Comparison of ENCODE assay signal across 1 cellular context in the genomic region with DNA sequence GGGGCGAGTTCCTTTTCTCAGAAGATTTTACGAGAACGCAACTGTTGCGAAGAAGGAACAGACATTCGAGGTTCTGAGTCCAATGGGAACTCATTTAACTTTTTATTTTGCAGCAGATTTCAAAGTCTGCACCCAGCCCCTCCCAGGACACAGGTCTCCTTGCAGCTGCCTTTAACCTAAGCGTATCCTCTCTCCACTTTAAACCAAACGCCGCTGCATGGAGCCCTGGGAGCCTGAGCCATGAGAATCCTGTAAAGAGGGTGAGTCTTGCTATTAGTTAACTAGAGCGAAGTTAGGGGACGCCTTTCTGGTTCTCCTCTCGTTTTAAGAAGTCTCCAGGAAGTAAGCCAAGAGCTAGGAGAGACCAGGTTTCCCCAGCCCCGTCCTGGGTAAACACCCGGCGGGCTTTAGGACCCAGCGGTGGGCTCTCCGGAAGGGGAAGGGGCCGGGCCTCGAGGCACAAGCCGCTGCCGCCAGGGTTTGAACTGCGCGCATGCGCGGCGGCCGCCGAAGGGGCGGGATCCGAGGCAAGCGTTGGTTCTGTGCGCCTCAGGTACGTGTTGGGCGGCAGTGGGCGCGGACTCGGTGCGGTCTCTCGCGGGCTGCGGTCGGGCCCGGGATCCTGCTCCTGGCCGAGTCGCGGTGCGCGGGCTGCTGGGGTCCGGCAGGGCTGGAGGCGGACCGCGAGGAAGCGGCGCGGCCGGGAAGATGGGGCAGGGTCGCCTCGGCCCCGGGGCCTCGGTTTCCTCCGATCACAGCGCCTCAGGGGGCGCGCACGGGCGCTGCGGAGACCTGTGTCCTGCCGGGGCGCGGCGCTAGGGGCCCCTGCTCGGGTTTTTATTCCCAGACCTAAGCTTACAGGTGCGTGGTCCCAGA.
TF ChIP-seq lines count a peak whose summit lies in the region.

A gene (plus strand): TSS at position 510 of the 876 bp plus-strand sequence. CDS start 7,188 bp downstream, outside the sequence.

TF ChIP-seq in HepG2, 621 proteins besides CTCF, POLR2A, EP300 and RAD21 (continued from another document and continues in another):
- TF ChIP-seq, protein P1, sequence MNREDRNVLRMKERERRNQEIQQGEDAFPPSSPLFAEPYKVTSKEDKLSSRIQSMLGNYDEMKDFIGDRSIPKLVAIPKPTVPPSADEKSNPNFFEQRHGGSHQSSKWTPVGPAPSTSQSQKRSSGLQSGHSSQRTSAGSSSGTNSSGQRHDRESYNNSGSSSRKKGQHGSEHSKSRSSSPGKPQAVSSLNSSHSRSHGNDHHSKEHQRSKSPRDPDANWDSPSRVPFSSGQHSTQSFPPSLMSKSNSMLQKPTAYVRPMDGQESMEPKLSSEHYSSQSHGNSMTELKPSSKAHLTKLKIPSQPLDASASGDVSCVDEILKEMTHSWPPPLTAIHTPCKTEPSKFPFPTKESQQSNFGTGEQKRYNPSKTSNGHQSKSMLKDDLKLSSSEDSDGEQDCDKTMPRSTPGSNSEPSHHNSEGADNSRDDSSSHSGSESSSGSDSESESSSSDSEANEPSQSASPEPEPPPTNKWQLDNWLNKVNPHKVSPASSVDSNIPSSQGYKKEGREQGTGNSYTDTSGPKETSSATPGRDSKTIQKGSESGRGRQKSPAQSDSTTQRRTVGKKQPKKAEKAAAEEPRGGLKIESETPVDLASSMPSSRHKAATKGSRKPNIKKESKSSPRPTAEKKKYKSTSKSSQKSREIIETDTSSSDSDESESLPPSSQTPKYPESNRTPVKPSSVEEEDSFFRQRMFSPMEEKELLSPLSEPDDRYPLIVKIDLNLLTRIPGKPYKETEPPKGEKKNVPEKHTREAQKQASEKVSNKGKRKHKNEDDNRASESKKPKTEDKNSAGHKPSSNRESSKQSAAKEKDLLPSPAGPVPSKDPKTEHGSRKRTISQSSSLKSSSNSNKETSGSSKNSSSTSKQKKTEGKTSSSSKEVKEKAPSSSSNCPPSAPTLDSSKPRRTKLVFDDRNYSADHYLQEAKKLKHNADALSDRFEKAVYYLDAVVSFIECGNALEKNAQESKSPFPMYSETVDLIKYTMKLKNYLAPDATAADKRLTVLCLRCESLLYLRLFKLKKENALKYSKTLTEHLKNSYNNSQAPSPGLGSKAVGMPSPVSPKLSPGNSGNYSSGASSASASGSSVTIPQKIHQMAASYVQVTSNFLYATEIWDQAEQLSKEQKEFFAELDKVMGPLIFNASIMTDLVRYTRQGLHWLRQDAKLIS (CRISPR knock-in tag; IDR thresholded peaks at IDR 0.05): no peak
- TF ChIP-seq KLF6 (CRISPR knock-in tag; IDR thresholded peaks at IDR 0.05) (peak; percentile 28; the same call in 1 of the 2 replicates), PHF21A (CRISPR knock-in tag; IDR thresholded peaks at IDR 0.05) (peak; percentile 86), ZNF883 (CRISPR knock-in tag; IDR thresholded peaks at IDR 0.05; ENCODE audit: not compliant biosample characterization) (peak; percentile 41), HOXA9 (CRISPR knock-in tag; IDR thresholded peaks at IDR 0.05; ENCODE audit: borderline replicate concordance) (peak; percentile 50; the same call in 1 of the 2 replicates), ZNF10 (CRISPR knock-in tag; IDR thresholded peaks at IDR 0.05; ENCODE audit: borderline replicate concordance, low read depth) (no peak), SMAD1 (CRISPR knock-in tag; IDR thresholded peaks at IDR 0.05; ENCODE audit: borderline replicate concordance, low read depth) (peak; percentile 64; the same call in 1 of the 2 replicates), ZNF629 (CRISPR knock-in tag; conservative IDR thresholded peaks at IDR 0.05) (no peak), XBP1 (CRISPR knock-in tag; IDR thresholded peaks at IDR 0.05) (peak; percentile 13; the same call in 1 of the 2 replicates), MTF1 (CRISPR knock-in tag; IDR thresholded peaks at IDR 0.05) (no peak), MEIS1 (CRISPR knock-in tag; IDR thresholded peaks at IDR 0.05; ENCODE audit: borderline replicate concordance) (no peak), CAMTA2 (CRISPR knock-in tag; IDR thresholded peaks at IDR 0.05; ENCODE audit: borderline replicate concordance) (no peak; the same call in 1 of the 2 replicates), HES4 (CRISPR knock-in tag; IDR thresholded peaks at IDR 0.05; ENCODE audit: borderline replicate concordance) (0 out of 2 replicates have a peak, but pooled peaks have one; percentile 59), ZMYM3 (CRISPR knock-in tag; IDR thresholded peaks at IDR 0.05) (peak; percentile 64), TBP (CRISPR knock-in tag; IDR thresholded peaks at IDR 0.05) (no peak), FOSL2 (CRISPR knock-in tag; IDR thresholded peaks at IDR 0.05) (no peak), ZNF24 (IDR thresholded peaks at IDR 0.05) (0 out of 2 replicates have a peak, but pooled peaks have one; percentile 5), PLRG1 (conservative IDR thresholded peaks at IDR 0.05) (no peak), ZNF577 (CRISPR knock-in tag; IDR thresholded peaks at IDR 0.05; ENCODE audit: borderline replicate concordance, low read depth) (no peak), ZKSCAN5 (CRISPR knock-in tag; IDR thresholded peaks at IDR 0.05) (no peak), RARG (CRISPR knock-in tag; IDR thresholded peaks at IDR 0.05; ENCODE audit: low read depth) (0 out of 2 replicates have a peak, but pooled peaks have one; percentile 53)
- TF ChIP-seq, protein P2, sequence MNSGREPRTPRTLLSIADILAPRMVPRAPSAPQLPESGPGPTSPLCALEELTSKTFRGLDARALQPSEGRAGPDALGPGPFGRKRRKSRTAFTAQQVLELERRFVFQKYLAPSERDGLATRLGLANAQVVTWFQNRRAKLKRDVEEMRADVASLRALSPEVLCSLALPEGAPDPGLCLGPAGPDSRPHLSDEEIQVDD (CRISPR knock-in tag; IDR thresholded peaks at IDR 0.05; ENCODE audit: borderline replicate concordance): no peak
- TF ChIP-seq, protein P3, sequence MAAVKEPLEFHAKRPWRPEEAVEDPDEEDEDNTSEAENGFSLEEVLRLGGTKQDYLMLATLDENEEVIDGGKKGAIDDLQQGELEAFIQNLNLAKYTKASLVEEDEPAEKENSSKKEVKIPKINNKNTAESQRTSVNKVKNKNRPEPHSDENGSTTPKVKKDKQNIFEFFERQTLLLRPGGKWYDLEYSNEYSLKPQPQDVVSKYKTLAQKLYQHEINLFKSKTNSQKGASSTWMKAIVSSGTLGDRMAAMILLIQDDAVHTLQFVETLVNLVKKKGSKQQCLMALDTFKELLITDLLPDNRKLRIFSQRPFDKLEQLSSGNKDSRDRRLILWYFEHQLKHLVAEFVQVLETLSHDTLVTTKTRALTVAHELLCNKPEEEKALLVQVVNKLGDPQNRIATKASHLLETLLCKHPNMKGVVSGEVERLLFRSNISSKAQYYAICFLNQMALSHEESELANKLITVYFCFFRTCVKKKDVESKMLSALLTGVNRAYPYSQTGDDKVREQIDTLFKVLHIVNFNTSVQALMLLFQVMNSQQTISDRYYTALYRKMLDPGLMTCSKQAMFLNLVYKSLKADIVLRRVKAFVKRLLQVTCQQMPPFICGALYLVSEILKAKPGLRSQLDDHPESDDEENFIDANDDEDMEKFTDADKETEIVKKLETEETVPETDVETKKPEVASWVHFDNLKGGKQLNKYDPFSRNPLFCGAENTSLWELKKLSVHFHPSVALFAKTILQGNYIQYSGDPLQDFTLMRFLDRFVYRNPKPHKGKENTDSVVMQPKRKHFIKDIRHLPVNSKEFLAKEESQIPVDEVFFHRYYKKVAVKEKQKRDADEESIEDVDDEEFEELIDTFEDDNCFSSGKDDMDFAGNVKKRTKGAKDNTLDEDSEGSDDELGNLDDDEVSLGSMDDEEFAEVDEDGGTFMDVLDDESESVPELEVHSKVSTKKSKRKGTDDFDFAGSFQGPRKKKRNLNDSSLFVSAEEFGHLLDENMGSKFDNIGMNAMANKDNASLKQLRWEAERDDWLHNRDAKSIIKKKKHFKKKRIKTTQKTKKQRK (IDR thresholded peaks at IDR 0.05; ENCODE audit: low read length): no peak
- TF ChIP-seq, protein P4, sequence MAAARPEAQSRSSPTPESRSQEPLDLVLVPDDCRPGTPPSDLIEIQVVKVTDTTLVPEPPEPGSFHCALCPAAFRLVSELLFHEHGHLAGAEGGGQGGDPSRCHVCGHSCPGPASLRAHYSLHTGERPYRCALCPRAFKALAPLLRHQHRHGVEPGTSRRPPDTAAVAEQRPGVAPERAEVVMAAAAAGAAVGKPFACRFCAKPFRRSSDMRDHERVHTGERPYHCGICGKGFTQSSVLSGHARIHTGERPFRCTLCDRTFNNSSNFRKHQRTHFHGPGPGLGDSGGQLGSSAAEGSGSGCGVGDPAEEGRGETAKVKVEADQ (CRISPR knock-in tag; IDR thresholded peaks at IDR 0.05; ENCODE audit: borderline replicate concordance): peak; percentile 46; the same call in 1 of the 2 replicates
- TF ChIP-seq, protein P5, sequence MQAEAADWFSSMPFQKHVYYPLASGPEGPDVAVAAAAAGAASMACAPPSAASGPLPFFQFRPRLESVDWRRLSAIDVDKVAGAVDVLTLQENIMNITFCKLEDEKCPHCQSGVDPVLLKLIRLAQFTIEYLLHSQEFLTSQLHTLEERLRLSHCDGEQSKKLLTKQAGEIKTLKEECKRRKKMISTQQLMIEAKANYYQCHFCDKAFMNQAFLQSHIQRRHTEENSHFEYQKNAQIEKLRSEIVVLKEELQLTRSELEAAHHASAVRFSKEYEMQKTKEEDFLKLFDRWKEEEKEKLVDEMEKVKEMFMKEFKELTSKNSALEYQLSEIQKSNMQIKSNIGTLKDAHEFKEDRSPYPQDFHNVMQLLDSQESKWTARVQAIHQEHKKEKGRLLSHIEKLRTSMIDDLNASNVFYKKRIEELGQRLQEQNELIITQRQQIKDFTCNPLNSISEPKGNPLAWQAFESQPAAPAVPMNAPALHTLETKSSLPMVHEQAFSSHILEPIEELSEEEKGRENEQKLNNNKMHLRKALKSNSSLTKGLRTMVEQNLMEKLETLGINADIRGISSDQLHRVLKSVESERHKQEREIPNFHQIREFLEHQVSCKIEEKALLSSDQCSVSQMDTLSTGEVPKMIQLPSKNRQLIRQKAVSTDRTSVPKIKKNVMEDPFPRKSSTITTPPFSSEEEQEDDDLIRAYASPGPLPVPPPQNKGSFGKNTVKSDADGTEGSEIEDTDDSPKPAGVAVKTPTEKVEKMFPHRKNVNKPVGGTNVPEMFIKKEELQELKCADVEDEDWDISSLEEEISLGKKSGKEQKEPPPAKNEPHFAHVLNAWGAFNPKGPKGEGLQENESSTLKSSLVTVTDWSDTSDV (CRISPR knock-in tag; IDR thresholded peaks at IDR 0.05): no peak
- TF ChIP-seq, protein P6, sequence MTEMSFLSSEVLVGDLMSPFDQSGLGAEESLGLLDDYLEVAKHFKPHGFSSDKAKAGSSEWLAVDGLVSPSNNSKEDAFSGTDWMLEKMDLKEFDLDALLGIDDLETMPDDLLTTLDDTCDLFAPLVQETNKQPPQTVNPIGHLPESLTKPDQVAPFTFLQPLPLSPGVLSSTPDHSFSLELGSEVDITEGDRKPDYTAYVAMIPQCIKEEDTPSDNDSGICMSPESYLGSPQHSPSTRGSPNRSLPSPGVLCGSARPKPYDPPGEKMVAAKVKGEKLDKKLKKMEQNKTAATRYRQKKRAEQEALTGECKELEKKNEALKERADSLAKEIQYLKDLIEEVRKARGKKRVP (CRISPR knock-in tag; IDR thresholded peaks at IDR 0.05): peak in 1 of 2 experiments; percentile 54; a peak in 1 of 4 replicates
- TF ChIP-seq, protein P7, sequence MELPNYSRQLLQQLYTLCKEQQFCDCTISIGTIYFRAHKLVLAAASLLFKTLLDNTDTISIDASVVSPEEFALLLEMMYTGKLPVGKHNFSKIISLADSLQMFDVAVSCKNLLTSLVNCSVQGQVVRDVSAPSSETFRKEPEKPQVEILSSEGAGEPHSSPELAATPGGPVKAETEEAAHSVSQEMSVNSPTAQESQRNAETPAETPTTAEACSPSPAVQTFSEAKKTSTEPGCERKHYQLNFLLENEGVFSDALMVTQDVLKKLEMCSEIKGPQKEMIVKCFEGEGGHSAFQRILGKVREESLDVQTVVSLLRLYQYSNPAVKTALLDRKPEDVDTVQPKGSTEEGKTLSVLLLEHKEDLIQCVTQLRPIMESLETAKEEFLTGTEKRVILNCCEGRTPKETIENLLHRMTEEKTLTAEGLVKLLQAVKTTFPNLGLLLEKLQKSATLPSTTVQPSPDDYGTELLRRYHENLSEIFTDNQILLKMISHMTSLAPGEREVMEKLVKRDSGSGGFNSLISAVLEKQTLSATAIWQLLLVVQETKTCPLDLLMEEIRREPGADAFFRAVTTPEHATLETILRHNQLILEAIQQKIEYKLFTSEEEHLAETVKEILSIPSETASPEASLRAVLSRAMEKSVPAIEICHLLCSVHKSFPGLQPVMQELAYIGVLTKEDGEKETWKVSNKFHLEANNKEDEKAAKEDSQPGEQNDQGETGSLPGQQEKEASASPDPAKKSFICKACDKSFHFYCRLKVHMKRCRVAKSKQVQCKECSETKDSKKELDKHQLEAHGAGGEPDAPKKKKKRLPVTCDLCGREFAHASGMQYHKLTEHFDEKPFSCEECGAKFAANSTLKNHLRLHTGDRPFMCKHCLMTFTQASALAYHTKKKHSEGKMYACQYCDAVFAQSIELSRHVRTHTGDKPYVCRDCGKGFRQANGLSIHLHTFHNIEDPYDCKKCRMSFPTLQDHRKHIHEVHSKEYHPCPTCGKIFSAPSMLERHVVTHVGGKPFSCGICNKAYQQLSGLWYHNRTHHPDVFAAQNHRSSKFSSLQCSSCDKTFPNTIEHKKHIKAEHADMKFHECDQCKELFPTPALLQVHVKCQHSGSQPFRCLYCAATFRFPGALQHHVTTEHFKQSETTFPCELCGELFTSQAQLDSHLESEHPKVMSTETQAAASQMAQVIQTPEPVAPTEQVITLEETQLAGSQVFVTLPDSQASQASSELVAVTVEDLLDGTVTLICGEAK (IDR thresholded peaks at IDR 0.05): no peak
- TF ChIP-seq, protein P7 (CRISPR knock-in tag; IDR thresholded peaks at IDR 0.05): no peak
